Comparison of ENCODE assay signal across 13 cellular contexts in genomic region chr21:10272216-10272615, GRCh38.
DNase-seq lines count a peak whose midpoint lies in the region; ATAC-seq and TF ChIP-seq lines count a peak whose summit lies in the region.
"Had no signal": no experiment of that assay in that cellular context is flagged by ENCODE, and none has a peak within 500 bp of the region (broad histone marks: within the 10 kb centered on the region; RNA-seq: fewer than 3 reads in every experiment).

No MANE protein-coding gene starts in this region.

- DNase-seq in epithelial cell of esophagus (ENCODE audit: low read depth): peak; percentile 0
- peak; percentile 51 for DNase-seq in posterior vena cava (ENCODE audit: low spot score)
- no peak for DNase-seq in HuH-7 (ENCODE audit: low spot score)
- no peak for DNase-seq in midbrain (lab: John Stamatoyannopoulos, UW)
- no peak for DNase-seq in T-helper 2 cell
- DNase-seq: activated CD4-positive, alpha-beta T cell treated with anti-CD3 and anti-CD28 coated beads, Interleukin-2, amount 50 U/mL, for 1 hour; DMS153; foreskin fibroblast; mammary epithelial cell; NCI-H2029 treated with DMSO at 0.1 percent for 48 hours had no signal

- no peak overlapping the region for H3K4me3 ChIP-seq in epithelial cell of esophagus (ENCODE audit: low read length)

- ATAC-seq in GM21619 (IDR thresholded peaks at IDR 0.05; ENCODE audit: unreplicated experiment): peak; percentile 82
- ATAC-seq in HG03457 (IDR thresholded peaks at IDR 0.05; ENCODE audit: unreplicated experiment): peak; percentile 82
- no peak for ATAC-seq in HG03139 (IDR thresholded peaks at IDR 0.05; ENCODE audit: unreplicated experiment)

- TF ChIP-seq CTCF in epithelial cell of esophagus (IDR thresholded peaks at IDR 0.05; ENCODE audit: insufficient read depth, low read depth, low read length, missing control alignments): no peak

- intact Hi-C loops in posterior vena cava (cut with DNase I): no loop called here

Comparison
In these comparisons a context has a peak if more than half of its experiments do, and no peak if none do; other contexts are left out.
1. DNase-seq: peak in epithelial cell of esophagus (single experiment) and posterior vena cava (single experiment); none in HuH-7 (single experiment), midbrain (single experiment) and T-helper 2 cell (0 of 5).